In the genomic region with DNA sequence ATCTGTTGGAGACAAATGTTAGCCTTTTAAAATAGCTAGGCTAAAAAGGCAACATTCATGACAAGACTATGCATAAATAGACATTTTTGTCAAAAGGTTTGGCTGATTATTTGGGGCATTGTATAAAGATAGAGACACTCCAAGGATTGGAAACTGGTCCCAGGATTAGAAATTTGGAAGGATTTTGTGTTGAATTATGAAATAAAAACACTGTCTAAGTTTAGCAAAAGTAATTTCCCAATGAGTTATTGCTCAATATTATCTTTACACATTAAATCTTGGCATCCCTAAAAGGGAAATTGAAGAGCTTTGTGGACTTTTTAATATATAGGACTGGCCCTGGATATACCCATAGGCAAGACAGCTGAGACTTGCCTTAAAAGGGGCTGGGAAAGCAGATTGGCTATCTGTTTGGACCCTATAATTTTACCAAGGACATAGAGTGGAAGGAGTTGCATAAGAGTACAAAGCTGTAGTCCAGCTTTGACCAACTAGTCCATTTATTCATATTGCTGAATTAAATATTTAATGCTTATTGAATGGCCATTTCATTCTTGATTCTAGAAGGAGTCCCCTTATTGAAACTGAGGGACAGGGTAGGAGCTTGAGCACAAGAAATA, we compare ENCODE assay signal across 19 cellular contexts.
A peak's percentile ranks its signal among the peaks of the same experiment; 100 is the strongest.
DNase-seq lines count a peak whose midpoint lies in the region; ATAC-seq and TF ChIP-seq lines count a peak whose summit lies in the region.
"Had no signal": no experiment of that assay in that cellular context is flagged by ENCODE, and none has a peak within 500 bp of the region (broad histone marks: within the 10 kb centered on the region; RNA-seq: fewer than 3 reads in every experiment).

No MANE protein-coding gene starts in this region.

- no peaks in the 10 kb centered on the region for H3K27me3 Mint-ChIP-seq in WTC11 (ENCODE audit: low read depth)

- peaks cover 22% of the 10 kb centered on the region for H3K9me3 Mint-ChIP-seq in WTC11

- CTCF ChIA-PET in WTC11 (lab: Charles Lee): interaction anchor here (0.7 kb wide), 1 partner anchor 39 kb away, joined by 3 read pairs; no protein-coding TSS in a partner anchor

- no peak for TF ChIP-seq CTCF in WTC11 (IDR thresholded peaks at IDR 0.05)

- H3K4me1 Mint-ChIP-seq in WTC11: no peaks in the 10 kb centered on the region
- H3K4me1 Mint-ChIP-seq: CD14-positive monocyte had no signal

- no peak overlapping the region for H3K4me3 Mint-ChIP-seq in WTC11
- H3K4me3 Mint-ChIP-seq: CD14-positive monocyte had no signal

- DNase-seq in AG20443 (ENCODE audit: low spot score): peak; percentile 14
- DNase-seq in HCEC 1CT: peak; percentile 25
- DNase-seq in fibroblast of gingiva (ENCODE audit: low read depth): peak; percentile 55
- peak; percentile 21 for DNase-seq in iris pigment epithelial cell (ENCODE audit: low read depth)
- no peak for DNase-seq in amygdala (lab: John Stamatoyannopoulos, UW)
- DNase-seq in WTC11 (ENCODE audit: low spot score): no peak
- no peak for DNase-seq in activated naive CD4-positive, alpha-beta T cell treated with anti-CD3 and anti-CD28 coated beads, Interleukin-2, amount 50 U/mL, for 16 hours
- DNase-seq: DMS79, KG1, NCI-H1417 treated with DMSO at 0.1 percent for 48 hours, NCI-H187 treated with DMSO at 0.1 percent for 48 hours, NCI-H2227 treated with DMSO at 0.1 percent for 48 hours, NCI-H510A treated with DMSO at 0.1 percent for 48 hours, NCI-H774, OCI-M1, SHP77 had no signal

- H3K36me3 Mint-ChIP-seq in WTC11: peaks cover 13% of the 10 kb centered on the region
- H3K36me3 Mint-ChIP-seq: CD14-positive monocyte had no signal

- POLR2A ChIA-PET in WTC11 (lab: Charles Lee): no interaction called here

- no peak for ATAC-seq in WTC11
- ATAC-seq in HG03442 (IDR thresholded peaks at IDR 0.05; ENCODE audit: unreplicated experiment): no peak
- ATAC-seq: HCT116 had no signal

- no peak overlapping the region for H3K27ac Mint-ChIP-seq in WTC11
- H3K27ac Mint-ChIP-seq: CD14-positive monocyte had no signal

TF ChIP-seq in WTC11, 78 proteins besides CTCF, POLR2A, EP300 and RAD21:
- TF ChIP-seq NFYB (CRISPR knock-in tag; conservative IDR thresholded peaks at IDR 0.05; ENCODE audit: low read depth) (no peak), ATF1 (CRISPR knock-in tag; IDR thresholded peaks at IDR 0.05) (no peak), ZNF317 (CRISPR knock-in tag; IDR thresholded peaks at IDR 0.05; ENCODE audit: borderline replicate concordance, low read depth) (no peak)

Comparison
In these comparisons a context has a peak if more than half of its experiments do, and no peak if none do; other contexts are left out.
1. DNase-seq: peak in AG20443 (single experiment), HCEC 1CT (single experiment), fibroblast of gingiva (single experiment) and iris pigment epithelial cell (single experiment); none in amygdala (0 of 56), WTC11 (single experiment) and activated naive CD4-positive, alpha-beta T cell treated with anti-CD3 and anti-CD28 coated beads, Interleukin-2, amount 50 U/mL, for 16 hours (single experiment).